Comparison of ENCODE assay signal across 25 cellular contexts in genomic region chr14:95285566-95285965, GRCh38.
"Had no signal": no experiment of that assay in that cellular context is flagged by ENCODE, and none has a peak within 500 bp of the region (broad histone marks: within the 10 kb centered on the region; RNA-seq: fewer than 3 reads in every experiment).

No MANE protein-coding gene starts in this region.

- H3K9ac ChIP-seq: SK-N-SH had no signal

- H3K27me3 ChIP-seq: SJSA1 had no signal

- ATAC-seq: activated CD8-positive, alpha-beta T cell treated with anti-CD3 and anti-CD28 coated beads, Interleukin-2, amount 10 ng/mL, durations not matched to agents 7 days and 5 days; activated naive CD8-positive, alpha-beta T cell treated with anti-CD3 and anti-CD28 coated beads, Interleukin-2, amount 50 U/mL, for 24 hours; K562; Panc1 had no signal

- H3K27ac ChIP-seq: SJSA1 had no signal

- H3K4me1 ChIP-seq: SJSA1 had no signal

- H3K4me3 ChIP-seq: K562, SJSA1 had no signal

- H3K36me3 ChIP-seq: SJSA1 had no signal

- H3K4me2 ChIP-seq: SK-N-SH had no signal

- DNase-seq: activated CD4-positive, alpha-beta T cell treated with anti-CD3 and anti-CD28 coated beads, Interleukin-2, amount 10 ng/mL, durations not matched to agents 24 days and 14 days; activated CD4-positive, alpha-beta T cell treated with anti-CD3 and anti-CD28 coated beads, Interleukin-2, amount 50 U/mL, for 48 hours; activated CD8-positive, alpha-beta memory T cell treated with anti-CD3 and anti-CD28 coated beads, Interleukin-2, amount 50 U/mL, for 4 hours; activated CD8-positive, alpha-beta T cell treated with anti-CD3 and anti-CD28 coated beads, Interleukin-2, amount 10 ng/mL, durations not matched to agents 7 days and 5 days; activated effector memory CD4-positive, alpha-beta T cell treated with Interleukin-2 at 50 U/mL for 16 hours; activated naive CD4-positive, alpha-beta T cell treated with anti-CD3 and anti-CD28 coated beads, Interleukin-2, amount 10 ng/mL, durations not matched to agents 7 days and 5 days; activated naive CD8-positive, alpha-beta T cell treated with anti-CD3 and anti-CD28 coated beads, Interleukin-2, amount 50 U/mL, for 24 hours; activated T-cell treated with anti-CD3 and anti-CD28 coated beads, Interleukin-2, amount 50 U/mL, for 48 hours; anterior cingulate cortex; caudate nucleus; NCI-H1048; NCI-H1105 treated with DMSO at 0.1 percent for 48 hours; NCI-H1436; NCI-H1694; NCI-H1930; NCI-H2081 treated with DMSO at 0.1 percent for 48 hours; NCI-H226; NCI-H446 treated with DMSO at 0.1 percent for 48 hours; NCI-H524; NCI-H69; SHP77 treated with DMSO at 0.1 percent for 48 hours; SK-N-SH had no signal

- H3K9me3 ChIP-seq: SJSA1, SK-N-SH had no signal
